Comparison of ENCODE assay signal across 8 cellular contexts in the genomic region with DNA sequence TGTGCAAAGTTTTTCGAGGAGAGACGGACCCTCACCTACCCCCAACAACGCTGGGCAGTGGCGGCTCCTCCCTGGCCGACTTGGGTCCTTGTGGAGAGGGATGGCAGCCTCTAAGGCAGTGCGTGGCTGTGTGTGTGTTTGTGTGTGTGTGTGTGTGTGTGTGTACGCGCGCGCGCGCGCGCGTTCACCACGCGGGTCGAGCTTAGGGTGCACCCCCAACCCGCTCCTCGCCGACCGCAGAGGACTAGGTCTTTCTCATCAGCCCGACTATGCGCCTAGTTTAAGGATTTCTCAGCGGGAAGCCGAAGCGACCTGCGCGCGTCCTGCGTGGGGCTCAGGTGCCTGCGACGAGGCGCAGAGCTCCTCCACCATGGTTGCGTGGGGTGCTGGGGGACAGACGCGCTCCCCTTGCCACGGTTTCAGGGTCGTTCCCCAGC. TPM values are rescaled to one million over a fixed set of nuclear protein-coding genes. Genes with fewer than 3 reads are reported as not detected.
DNase-seq lines count a peak whose midpoint lies in the region; ATAC-seq and TF ChIP-seq lines count a peak whose summit lies in the region.

No MANE protein-coding gene starts in this region.

- H3K27ac ChIP-seq in PC-9 (peak overlapping the region; percentile 40; the same call in 1 of the 2 replicates), endodermal cell (ENCODE audit: low read depth, low read length) (no peak overlapping the region)

- H3K4me2 ChIP-seq in PC-9, result peak overlapping the region; percentile 96

- peaks cover 42% of the 10 kb centered on the region for H3K4me1 Mint-ChIP-seq in endodermal cell

- BruUV-seq in PC-9 (replicated peaks; lab: Mats Ljungman, UMichigan), result no TSS peak

- DNase-seq in Caki2 (ENCODE audit: low read depth), result peak; percentile 26
- DNase-seq in PC-9, result no peak
- DNase-seq in endodermal cell, result peak; percentile 61
- DNase-seq in GM19238 (ENCODE audit: insufficient read length, low spot score), result no peak
- no peak for DNase-seq in SHP77 treated with DMSO at 0.1 percent for 48 hours (lab: John Stamatoyannopoulos, UW)

- peaks cover 4% of the 10 kb centered on the region for H3K36me3 Mint-ChIP-seq in endodermal cell (ENCODE audit: low read depth)

- H2AFZ ChIP-seq in PC-9, result no peak overlapping the region; the same call in 1 of the 2 replicates

- POLR2A ChIA-PET in PC-9 (lab: Charles Lee; ENCODE audit: unreplicated experiment), result interaction anchor here (0.6 kb wide), 2 partner anchors 14 to 77 kb away, joined by 3 read pairs; no protein-coding TSS in a partner anchor

- WGBS in endodermal cell (ENCODE audit: insufficient coverage in 1 of 2, insufficient read length in 1 of 2), 2 experiments, result 0% methylated on average over 14 to 39 of the region's 39 CpGs

- no peak for ATAC-seq in HG02885 (IDR thresholded peaks at IDR 0.05; ENCODE audit: poor library complexity, unreplicated experiment)
- ATAC-seq in HG03354 (IDR thresholded peaks at IDR 0.05; ENCODE audit: poor library complexity, severe bottlenecking, unreplicated experiment), result no peak

- peak overlapping the region; percentile 91 for H3K27ac Mint-ChIP-seq in endodermal cell

- intact Hi-C loops in PC-9 (cut with micrococcal nuclease; ENCODE audit: unreplicated experiment), result loop anchor here (1.0 to 10.0 kb wide), 5 partner anchors 53 to 421 kb away; a partner anchor contains a TSS

- peaks cover 37% of the 10 kb centered on the region for H3K4me1 ChIP-seq in PC-9 (replicated peaks; ENCODE audit: insufficient read depth)
- H3K4me1 ChIP-seq in endodermal cell (ENCODE audit: control insufficient read depth, insufficient read depth, low read length), result peaks cover 25% of the 10 kb centered on the region
- peaks cover 28% of the 10 kb centered on the region for H3K4me1 ChIP-seq in mucosa of stomach (ENCODE audit: control insufficient read depth, insufficient read depth, low read length)

- H3K9me3 Mint-ChIP-seq in endodermal cell, result no peaks in the 10 kb centered on the region

- peaks cover 59% of the 10 kb centered on the region for H3K79me2 ChIP-seq in PC-9 (ENCODE audit: low read depth)

- CTCF ChIA-PET in PC-9 (lab: Charles Lee), result interaction anchor here (0.7 kb wide), 1 partner anchor 203 kb away, joined by 14 read pairs; no protein-coding TSS in a partner anchor

- peak overlapping the region; percentile 98 for H3K4me3 Mint-ChIP-seq in endodermal cell

- peaks cover 30% of the 10 kb centered on the region for H4K20me1 ChIP-seq in PC-9 (ENCODE audit: insufficient read depth)

- H3K27me3 ChIP-seq in PC-9 (ENCODE audit: insufficient read depth, low read depth) (no peaks in the 10 kb centered on the region), endodermal cell (ENCODE audit: control insufficient read depth, insufficient read depth, low read length, poor library complexity, severe bottlenecking) (no peaks in the 10 kb centered on the region), mucosa of stomach (ENCODE audit: control insufficient read depth, insufficient read depth, low read length) (no peaks in the 10 kb centered on the region)

- no peaks in the 10 kb centered on the region for H3K9me2 ChIP-seq in PC-9 (ENCODE audit: insufficient read depth)

- peaks cover 19% of the 10 kb centered on the region; the same call in 1 of the 2 replicates for H3F3A ChIP-seq in PC-9 (ENCODE audit: insufficient read depth, low read depth)

- in situ Hi-C loops in Caki2 (cut with HindIII; ENCODE audit: low pct_unique_long_range_greater_than_20kb, low sequenced_read_pairs), result no loop called here

- H3K9ac ChIP-seq in endodermal cell (ENCODE audit: extremely low read depth, low read length, poor library complexity, severe bottlenecking) (peak overlapping the region; percentile 75), mucosa of stomach (ENCODE audit: low read length) (peak overlapping the region; percentile 71)

- TF ChIP-seq CTCF in PC-9 (conservative IDR thresholded peaks at IDR 0.05), result no peak
- no peak for TF ChIP-seq CTCF in endodermal cell (conservative IDR thresholded peaks at IDR 0.05)

- H3K27me3 Mint-ChIP-seq in endodermal cell (ENCODE audit: insufficient read depth), result peaks cover 6% of the 10 kb centered on the region

- peak overlapping the region; percentile 96 for H3K4me3 ChIP-seq in PC-9
- peak overlapping the region; percentile 92 for H3K4me3 ChIP-seq in endodermal cell (ENCODE audit: low read length)
- peak overlapping the region; percentile 85 for H3K4me3 ChIP-seq in mucosa of stomach (ENCODE audit: low read length)

- no peaks in the 10 kb centered on the region for H3K36me3 ChIP-seq in PC-9 (ENCODE audit: low read depth)
- no peaks in the 10 kb centered on the region for H3K36me3 ChIP-seq in endodermal cell (ENCODE audit: control insufficient read depth, insufficient read depth, low read length)
- H3K36me3 ChIP-seq in mucosa of stomach (ENCODE audit: control insufficient read depth, insufficient read depth, low read length), result no peaks in the 10 kb centered on the region

- H3K9me3 ChIP-seq in PC-9 (ENCODE audit: insufficient read depth, low read depth), result no peaks in the 10 kb centered on the region
- H3K9me3 ChIP-seq in endodermal cell (ENCODE audit: control insufficient read depth, low read length), result peaks cover 4% of the 10 kb centered on the region
- H3K9me3 ChIP-seq in mucosa of stomach (ENCODE audit: control insufficient read depth, low read length), result no peaks in the 10 kb centered on the region

RNA-seq across cellular contexts. Expression of a gene that starts 0.9 kb away (rescaled TPM):
- 0.06 and 3.4 TPM in 2 replicates for total RNA-seq in Caki2 (2014; rRNA removed; shearing (Covaris generic); ENCODE audit: low replicate concordance)
- total RNA-seq in PC-9 (2021) (89.9 and 102 TPM in 2 replicates), endodermal cell (10 to 100 TPM; 75.3 to 85.3 TPM)
- 70.6 TPM for polyA plus RNA-seq in endodermal cell (2013, experiment 1 of 2)
- polyA plus RNA-seq in endodermal cell (2013, experiment 2 of 2), result 61.4 TPM

Comparison
In these comparisons a context has a peak if more than half of its experiments do, and no peak if none do; other contexts are left out.
1. DNase-seq: peak in Caki2 (single experiment) and endodermal cell (single experiment); none in PC-9 (0 of 2), GM19238 (single experiment) and SHP77 treated with DMSO at 0.1 percent for 48 hours (single experiment).
2. RNA of a gene that starts 0.9 kb away (total RNA-seq): 89.9 to 102 TPM in PC-9 and 75.3 to 85.3 TPM in endodermal cell; 0.06 to 3.4 TPM in Caki2; every median in the first group is over 10 times any median in the second.
3. Peak in every context shown above with its lines, with median percentiles within 50 percentile points of each other: H3K4me3 ChIP-seq.